9 cellular contexts compared by ENCODE assay signal in the genomic region with DNA sequence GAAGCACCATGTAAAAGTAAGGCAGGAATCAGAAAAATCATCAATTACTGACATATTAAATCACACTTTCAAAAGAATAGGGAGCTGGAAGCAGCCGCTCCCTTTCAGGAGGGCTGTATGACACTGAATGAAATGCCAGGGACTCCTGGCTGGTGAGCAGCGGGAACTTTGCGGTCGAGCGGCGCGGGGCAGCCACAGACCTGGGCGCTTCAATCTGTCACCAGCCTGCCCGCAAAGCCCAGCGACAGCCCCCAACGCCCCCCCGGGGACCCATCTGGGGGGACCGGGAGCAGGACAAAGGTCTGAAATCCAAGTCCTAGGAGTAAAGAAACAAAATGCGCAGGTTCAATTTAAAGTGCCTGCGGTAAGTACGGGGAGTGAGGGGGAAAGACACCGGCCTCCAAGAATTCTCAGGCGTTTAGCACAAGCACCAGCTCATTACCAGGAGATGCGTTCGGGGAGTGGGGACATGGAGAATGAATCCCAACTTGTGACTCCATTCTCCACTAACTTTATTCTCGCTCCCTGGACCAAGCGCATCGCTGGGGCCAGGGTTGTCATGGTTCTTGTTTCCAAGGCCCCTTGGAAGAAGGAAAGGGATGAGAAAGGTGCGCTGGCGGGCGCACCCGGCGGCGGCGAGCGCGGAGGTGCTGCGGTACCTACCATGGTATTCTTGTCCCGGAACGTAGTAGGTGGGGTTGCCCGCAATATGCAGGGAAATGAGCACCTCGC. TPM values are rescaled to one million over a fixed set of nuclear protein-coding genes. Genes with fewer than 3 reads are reported as not detected.
DNase-seq lines count a peak whose midpoint lies in the region; ATAC-seq and TF ChIP-seq lines count a peak whose summit lies in the region.
"Had no signal": no experiment of that assay in that cellular context is flagged by ENCODE, and none has a peak within 500 bp of the region (broad histone marks: within the 10 kb centered on the region; RNA-seq: fewer than 3 reads in every experiment).

No MANE protein-coding gene starts in this region.

- no peak for ATAC-seq in GM19467 (IDR thresholded peaks at IDR 0.05; ENCODE audit: unreplicated experiment)

- H3K4me3 Mint-ChIP-seq in chondrocyte (ENCODE audit: unreplicated experiment) (peak overlapping the region; percentile 40), mesothelial cell of epicardium (peak overlapping the region; percentile 67)

- H3K9me3 Mint-ChIP-seq in chondrocyte (ENCODE audit: low read depth): no peaks in the 10 kb centered on the region
- H3K9me3 Mint-ChIP-seq in mesothelial cell of epicardium: no peaks in the 10 kb centered on the region

- CTCF ChIA-PET in AG04449 (lab: Yijun Ruan, JAX): no interaction called here

- DNase-seq in AG04449 (ENCODE audit: low read depth, low spot score): no peak
- no peak for DNase-seq in chondrocyte (ENCODE audit: low spot score)
- DNase-seq in mesothelial cell of epicardium (ENCODE audit: low spot score in 2 of 2, unreplicated experiment in 2 of 2): no peak
- no peak for DNase-seq in activated CD8-positive, alpha-beta memory T cell treated with anti-CD3 and anti-CD28 coated beads, Interleukin-2, amount 50 U/mL, for 48 hours
- no peak for DNase-seq in HT-29 (ENCODE audit: low spot score)
- DNase-seq in amniotic stem cell (lab: John Stamatoyannopoulos, UW): no peak

- H3K27me3 Mint-ChIP-seq in chondrocyte (ENCODE audit: low read depth) (peaks cover 63% of the 10 kb centered on the region), mesothelial cell of epicardium (ENCODE audit: low read depth) (peaks cover 82% of the 10 kb centered on the region)

- H3K4me1 Mint-ChIP-seq in chondrocyte (ENCODE audit: low read depth) (peaks cover 14% of the 10 kb centered on the region), mesothelial cell of epicardium (peaks cover 14% of the 10 kb centered on the region)

- H3K27ac ChIP-seq in HUES48 (ENCODE audit: low read depth, low read length): no peak overlapping the region
- H3K27ac ChIP-seq: pancreas had no signal

- no peaks in the 10 kb centered on the region for H3K9me3 ChIP-seq in HUES48 (ENCODE audit: control insufficient read depth, insufficient read depth, low read length)
- H3K9me3 ChIP-seq: pancreas had no signal

- TF ChIP-seq CTCF in AG04449 (IDR thresholded peaks at IDR 0.05; ENCODE audit: insufficient read depth, low read length, missing control alignments) (no peak), chondrocyte (IDR thresholded peaks at IDR 0.05) (no peak), mesothelial cell of epicardium (IDR thresholded peaks at IDR 0.05; ENCODE audit: unreplicated experiment) (no peak)

- H3K27me3 ChIP-seq in HUES48 (ENCODE audit: control insufficient read depth, insufficient read depth, low read length): peaks cover 72% of the 10 kb centered on the region

- H3K27ac Mint-ChIP-seq in chondrocyte (ENCODE audit: unreplicated experiment) (no peak overlapping the region), mesothelial cell of epicardium (no peak overlapping the region)

- H3K36me3 Mint-ChIP-seq in chondrocyte (ENCODE audit: low read depth) (peaks cover 1% of the 10 kb centered on the region), mesothelial cell of epicardium (no peaks in the 10 kb centered on the region)

- H3K36me3 ChIP-seq in HUES48 (ENCODE audit: control insufficient read depth, insufficient read depth, low read length): no peaks in the 10 kb centered on the region
- H3K36me3 ChIP-seq: pancreas had no signal

- H3K4me1 ChIP-seq in HUES48 (ENCODE audit: control insufficient read depth, insufficient read depth, low read length): no peaks in the 10 kb centered on the region
- H3K4me1 ChIP-seq: pancreas had no signal

- H3K4me3 ChIP-seq in AG04449 (ENCODE audit: low read depth, low read length): peak overlapping the region; percentile 49
- peak overlapping the region; percentile 57 for H3K4me3 ChIP-seq in HUES48 (ENCODE audit: low read depth, low read length)

- H3K9ac ChIP-seq in HUES48 (ENCODE audit: low read depth, low read length): no peak overlapping the region

- POLR2A ChIA-PET in AG04449 (lab: Yijun Ruan, JAX): no interaction called here

RNA-seq across cellular contexts. Expression of a gene that starts 0.8 kb away (rescaled TPM):
- total RNA-seq in chondrocyte (0.22 TPM in 1 of 3 replicates, not detected in the others), mesothelial cell of epicardium (7.3 to 9.7 TPM (median 8.6 TPM) in 3 replicates)
- total RNA-seq in HT-29 (2014; rRNA removed; shearing (Covaris generic)): not detected in 2 replicates
